ENCODE assay signal across 9 cellular contexts in genomic region chr1:157137773-157138219, GRCh38. TPM values are rescaled to one million over a fixed set of nuclear protein-coding genes. Genes with fewer than 3 reads are reported as not detected.
DNase-seq lines count a peak whose midpoint lies in the region; FAIRE-seq and TF ChIP-seq lines count a peak whose summit lies in the region.
"Had no signal": no experiment of that assay in that cellular context is flagged by ENCODE, and none has a peak within 500 bp of the region (broad histone marks: within the 10 kb centered on the region; RNA-seq: fewer than 3 reads in every experiment).

No MANE protein-coding gene starts in this region.

- H4K8ac ChIP-seq in H1 (ENCODE audit: extremely low read depth, insufficient read depth, low read length): 0 out of 2 replicates have a peak overlapping the region, but pooled peaks have one; percentile 20

- TF ChIP-seq CTCF in H1 (IDR thresholded peaks at IDR 0.05; ENCODE audit: control extremely low read depth in 1 of 3, insufficient read depth in 1 of 3, low read depth in 1 of 3, low read length in 3 of 3) (no peak), neural crest cell (conservative IDR thresholded peaks at IDR 0.05) (no peak)

- 1% methylated on average over 18 of the region's 24 CpGs; no CpG with 5 or more reads in 1 of the 2 experiments for WGBS in H1 (ENCODE audit: extremely low coverage in 1 of 2, insufficient coverage in 1 of 2, insufficient read length in 1 of 2, insufficient replicate concordance in 2 of 2, low coverage in 1 of 2, low lambda C conversion rate in 2 of 2, missing lambda C conversion rate in 1 of 2), 2 experiments

- no peak for TF ChIP-seq EP300 in H1 (IDR thresholded peaks at IDR 0.05; ENCODE audit: borderline replicate concordance in 1 of 2, low read depth in 2 of 2, low read length in 2 of 2)

- peaks cover 9 to 11% of the 10 kb centered on the region in 2 experiments for H4K20me1 ChIP-seq in H1 (replicated peaks in 1 of 2; ENCODE audit: control insufficient read depth in 1 of 2, insufficient read depth in 2 of 2, low read length in 2 of 2)

- H3K9me3 ChIP-seq in MG63 (no peaks in the 10 kb centered on the region), H1 (ENCODE audit: insufficient read depth in 2 of 2, low read depth in 1 of 2, low read length in 1 of 2) (no peaks in the 10 kb centered on the region)

- H3K4me3 Mint-ChIP-seq in T-helper 1 cell treated with Interleukin-12 subunit alpha and Interleukin-12 subunit beta and Interleukin-4 antibody, amounts not matched to agents 30 μg/mL and 1 μg/mL, for 36 hours: peak overlapping the region; percentile 94
- H3K4me3 Mint-ChIP-seq in neural crest cell: peak overlapping the region; percentile 96

- FAIRE-seq in H1 (lab: Jason Lieb, UNC): no peak

- H3K4me2 ChIP-seq in H1 (ENCODE audit: insufficient read depth in 1 of 2, low read depth in 2 of 2, low read length in 2 of 2): peak overlapping the region; percentile 94 to 99

- H3K23me2 ChIP-seq in H1 (ENCODE audit: low read depth, low read length): peaks cover 10% of the 10 kb centered on the region; the same call in 1 of the 2 replicates

- TF ChIP-seq POLR2A in H1 (IDR thresholded peaks at IDR 0.05; ENCODE audit: control extremely low read depth in 1 of 2, low read depth in 2 of 2, low read length in 2 of 2): no peak

- no peak overlapping the region for H3K56ac ChIP-seq in H1 (replicated peaks; ENCODE audit: insufficient read length, low read depth, low read length)

- peaks cover 7 to 29% of the 10 kb centered on the region in 2 experiments; a peak in 3 of 4 replicates for H3K79me2 ChIP-seq in H1 (ENCODE audit: control insufficient read depth in 1 of 2, insufficient read depth in 2 of 2, low read length in 2 of 2)

- no peak overlapping the region for H2BK15ac ChIP-seq in H1 (ENCODE audit: low read length)

- no peak overlapping the region for H2AK5ac ChIP-seq in H1 (ENCODE audit: low read depth, low read length)

- H3K9ac ChIP-seq in H1 (replicated peaks in 1 of 4; ENCODE audit: extremely low read depth in 1 of 4, low read depth in 3 of 4, low read length in 3 of 4): peak overlapping the region; percentile 5 to 75 (median 56)

- H3K18ac ChIP-seq in H1 (ENCODE audit: extremely low read depth, low read length): peak overlapping the region; percentile 79; the same call in 1 of the 2 replicates

- no peaks in the 10 kb centered on the region for H3K27me3 Mint-ChIP-seq in T-helper 1 cell treated with Interleukin-12 subunit alpha and Interleukin-12 subunit beta and Interleukin-4 antibody, amounts not matched to agents 30 μg/mL and 1 μg/mL, for 36 hours (ENCODE audit: low read depth)
- H3K27me3 Mint-ChIP-seq in neural crest cell (ENCODE audit: low read depth): no peaks in the 10 kb centered on the region

- no peak overlapping the region for H3K4ac ChIP-seq in H1 (replicated peaks; ENCODE audit: insufficient read length, low read depth, low read length)

- no peak overlapping the region for H2BK20ac ChIP-seq in H1 (ENCODE audit: low read length)

- H3K27ac ChIP-seq in H1 (ENCODE audit: low read depth, low read length): peak overlapping the region; percentile 87; the same call in 1 of the 2 replicates

- peak overlapping the region; percentile 83 for H3K4me3 ChIP-seq in MG63
- H3K4me3 ChIP-seq in H1 (ENCODE audit: extremely low read depth in 1 of 4, insufficient read depth in 2 of 4, low read depth in 3 of 4, low read length in 4 of 4): peak overlapping the region; percentile 68 to 99 (median 94)

- peak overlapping the region; percentile 49 for H2BK5ac ChIP-seq in H1 (ENCODE audit: low read depth, low read length)

- peaks cover 8% of the 10 kb centered on the region for H3K79me1 ChIP-seq in H1 (ENCODE audit: low read depth, low read length)

- H3K9me3 Mint-ChIP-seq in T-helper 1 cell treated with Interleukin-12 subunit alpha and Interleukin-12 subunit beta and Interleukin-4 antibody, amounts not matched to agents 30 μg/mL and 1 μg/mL, for 36 hours: no peaks in the 10 kb centered on the region
- H3K9me3 Mint-ChIP-seq in neural crest cell: no peaks in the 10 kb centered on the region

- POLR2A ChIA-PET in H1 (lab: Charles Lee; ENCODE audit: partially characterized antibody): interaction anchor here (1.1 to 10.5 kb wide), 5 partner anchors 11 to 39 kb away, joined by 3 to 70 read pairs (median 21); no protein-coding TSS in a partner anchor

- peak overlapping the region; percentile 89 for H3K27ac Mint-ChIP-seq in T-helper 1 cell treated with Interleukin-12 subunit alpha and Interleukin-12 subunit beta and Interleukin-4 antibody, amounts not matched to agents 30 μg/mL and 1 μg/mL, for 36 hours
- H3K27ac Mint-ChIP-seq in neural crest cell (ENCODE audit: unreplicated experiment): peak overlapping the region; percentile 98

- H3K14ac ChIP-seq in H1 (ENCODE audit: insufficient read length): no peak overlapping the region

- no peak overlapping the region for H4K5ac ChIP-seq in H1 (ENCODE audit: insufficient read length, low read depth, low read length)

- H2BK12ac ChIP-seq in H1 (ENCODE audit: low read depth, low read length): no peak overlapping the region

- no peak overlapping the region for H3K23ac ChIP-seq in H1 (ENCODE audit: insufficient read length)

- TF ChIP-seq RAD21 in H1 (IDR thresholded peaks at IDR 0.05 in 1 of 2, conservative IDR thresholded peaks at IDR 0.05 in 1 of 2; ENCODE audit: low read depth in 2 of 2, low read length in 2 of 2): no peak

- H3K36me3 Mint-ChIP-seq in T-helper 1 cell treated with Interleukin-12 subunit alpha and Interleukin-12 subunit beta and Interleukin-4 antibody, amounts not matched to agents 30 μg/mL and 1 μg/mL, for 36 hours (ENCODE audit: low read depth): peaks cover 36% of the 10 kb centered on the region
- H3K36me3 Mint-ChIP-seq in neural crest cell (ENCODE audit: low read depth): peaks cover 13% of the 10 kb centered on the region

- peaks cover 54% of the 10 kb centered on the region for H3K4me1 Mint-ChIP-seq in T-helper 1 cell treated with Interleukin-12 subunit alpha and Interleukin-12 subunit beta and Interleukin-4 antibody, amounts not matched to agents 30 μg/mL and 1 μg/mL, for 36 hours (ENCODE audit: low read depth)
- H3K4me1 Mint-ChIP-seq in neural crest cell: peaks cover 43% of the 10 kb centered on the region

- CTCF ChIA-PET in H1 (lab: Charles Lee; ENCODE audit: partially characterized antibody): interaction anchor here (0.6 to 16.2 kb wide), 8 partner anchors 13 to 306 kb away, joined by 3 to 187 read pairs (median 6); no protein-coding TSS in a partner anchor

- H2AFZ ChIP-seq in H1 (ENCODE audit: low read length): no peak overlapping the region

- no peak overlapping the region for H2BK120ac ChIP-seq in H1 (replicated peaks; ENCODE audit: low read depth, low read length)

- no peaks in the 10 kb centered on the region for H3K27me3 ChIP-seq in MG63
- H3K27me3 ChIP-seq in H1 (replicated peaks in 1 of 4; ENCODE audit: control insufficient read depth in 3 of 4, extremely low read depth in 1 of 4, insufficient read depth in 3 of 4, low read length in 3 of 4): no peaks in the 10 kb centered on the region

- DNase-seq in T-helper 1 cell: no peak
- no peak for DNase-seq in MG63
- DNase-seq in H1 (ENCODE audit: low read depth in 1 of 2, low spot score in 2 of 2): peak in 1 of 2 experiments; percentile 56
- DNase-seq in neural crest cell (ENCODE audit: low read depth, low spot score): no peak
- no peak for DNase-seq in HUDEP-2 (lab: John Stamatoyannopoulos, UW; ENCODE audit: unreplicated experiment in 76 of 76)
- no peak for DNase-seq in SW480 (ENCODE audit: low spot score)
- no peak for DNase-seq in stimulated activated CD4-positive, alpha-beta T cell treated with anti-CD3 and anti-CD28 coated beads, Interleukin-4, amount 100 ng/mL, for 1 hour

- H3K36me3 ChIP-seq in MG63 (peaks cover 37% of the 10 kb centered on the region), H1 (ENCODE audit: control insufficient read depth in 2 of 4, insufficient read depth in 4 of 4, low read length in 3 of 4) (peaks cover 10 to 33% (median 26%) of the 10 kb centered on the region in 4 experiments; a peak in 7 of 8 replicates)

- H4K91ac ChIP-seq in H1 (replicated peaks; ENCODE audit: insufficient read length, low read length): no peak overlapping the region

- peaks cover 2 to 17% (median 7%) of the 10 kb centered on the region in 4 experiments; a peak in 4 of 7 replicates for H3K4me1 ChIP-seq in H1 (replicated peaks in 1 of 4; ENCODE audit: control insufficient read depth in 3 of 4, insufficient read depth in 4 of 4, low read length in 3 of 4)

TF ChIP-seq in H1, 55 proteins besides CTCF, POLR2A, EP300 and RAD21 (continues in another document):
- TF ChIP-seq CREB1 (IDR thresholded peaks at IDR 0.05): no peak
- TF ChIP-seq SAP30 (IDR thresholded peaks at IDR 0.05; ENCODE audit: insufficient read depth, insufficient replicate concordance, low read length): peak; percentile 61
- TF ChIP-seq KDM4A (IDR thresholded peaks at IDR 0.05; ENCODE audit: low read depth, low read length, severe bottlenecking): no peak

RNA-seq across cellular contexts. Expression of gene ETV3, which starts 0.4 kb away (rescaled TPM):
- 6.6 and 7.3 TPM in 2 replicates for total RNA-seq in MG63 (2014; rRNA removed; shearing (Covaris generic); ENCODE audit: low replicate concordance)
- total RNA-seq in H1 (2021; fragmentation: NEBNext Ultra II Directional; extraction: Animal tissue kit (Norgen Biotek cat#: 25700)): 23.8 and 26.6 TPM in 2 replicates
- polyA plus RNA-seq in H1 (2011; rRNA removed): 6.0 and 7.0 TPM in 2 replicates
- polyA plus RNA-seq in H1 (2011; cell fraction: cytosol; rRNA removed): 7.6 TPM
- polyA plus RNA-seq in H1 (2011; cell fraction: nucleus; rRNA removed): 6.8 TPM
- polyA plus RNA-seq in H1 (2012, experiment 1 of 2): 8.9 to 12.0 TPM (median 9.7 TPM) in 4 replicates
- polyA plus RNA-seq in H1 (2012, experiment 2 of 2): 1.0 TPM
- polyA plus RNA-seq in H1 (2013, experiment 1 of 2): 6.9 TPM
- polyA plus RNA-seq in H1 (2013, experiment 2 of 2): 6.3 TPM
- 24.8 and 27.2 TPM in 2 replicates for polyA minus RNA-seq in H1 (2011; rRNA and poly(A)+ RNA removed)
- polyA minus RNA-seq in H1 (2011; cell fraction: cytosol; rRNA and poly(A)+ RNA removed): 14.2 TPM
- 19.3 TPM for polyA minus RNA-seq in H1 (2011; cell fraction: nucleus; rRNA and poly(A)+ RNA removed)
- total RNA-seq in neural crest cell: 29.0 and 29.7 TPM in 2 replicates

RNA-seq across cellular contexts. Expression of gene ETV3L, which starts 38.2 kb away (rescaled TPM):
- total RNA-seq in MG63 (2014; rRNA removed; shearing (Covaris generic); ENCODE audit: low replicate concordance): not detected in 2 replicates
- total RNA-seq in H1 (2021; fragmentation: NEBNext Ultra II Directional; extraction: Animal tissue kit (Norgen Biotek cat#: 25700)): 0.17 and 0.25 TPM in 2 replicates
- 0.26 and 0.28 TPM in 2 replicates for polyA plus RNA-seq in H1 (2011; rRNA removed)
- polyA plus RNA-seq in H1 (2011; cell fraction: cytosol; rRNA removed): 0.36 TPM
- 0.29 TPM for polyA plus RNA-seq in H1 (2011; cell fraction: nucleus; rRNA removed)
- polyA plus RNA-seq in H1 (2012, experiment 1 of 2): 0.24 to 0.37 TPM (median 0.31 TPM) in 3 of 4 replicates, not detected in the other
- 0.08 TPM for polyA plus RNA-seq in H1 (2012, experiment 2 of 2)
- polyA plus RNA-seq in H1 (2013, experiment 1 of 2): 0.12 TPM
- polyA plus RNA-seq in H1 (2013, experiment 2 of 2): 0.13 TPM
- polyA minus RNA-seq in H1 (2011; rRNA and poly(A)+ RNA removed): 0.22 and 0.27 TPM in 2 replicates
- polyA minus RNA-seq in H1 (2011; cell fraction: cytosol; rRNA and poly(A)+ RNA removed): not detected
- polyA minus RNA-seq in H1 (2011; cell fraction: nucleus; rRNA and poly(A)+ RNA removed): not detected
- 0.19 and 0.23 TPM in 2 replicates for total RNA-seq in neural crest cell
- total RNA-seq: Daoy had no signal
